Comparison of ENCODE assay signal across 13 cellular contexts in the genomic region with DNA sequence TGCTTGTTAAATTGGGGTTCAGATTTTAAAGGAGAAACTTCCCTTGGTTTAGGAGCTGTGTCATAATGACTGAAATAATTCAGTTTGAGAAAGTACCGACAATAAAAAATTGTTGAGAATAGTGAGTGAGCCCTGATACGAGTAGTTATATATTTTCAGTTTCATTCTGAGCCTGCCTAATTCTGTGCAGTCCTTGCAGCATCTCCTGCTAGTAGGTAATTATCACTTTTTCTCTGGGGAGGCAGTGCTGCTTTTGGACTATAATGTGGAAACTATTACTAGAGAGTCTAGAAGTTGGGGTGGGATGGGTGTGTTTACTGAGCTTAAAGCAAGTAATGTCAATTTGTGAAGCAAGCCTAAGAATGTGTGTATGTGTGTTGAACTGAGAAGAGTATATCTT.
DNase-seq lines count a peak whose midpoint lies in the region; ATAC-seq and TF ChIP-seq lines count a peak whose summit lies in the region.
"Had no signal": no experiment of that assay in that cellular context is flagged by ENCODE, and none has a peak within 500 bp of the region (broad histone marks: within the 10 kb centered on the region; RNA-seq: fewer than 3 reads in every experiment).

No MANE protein-coding gene starts in this region.

- no peaks in the 10 kb centered on the region for H3K27me3 Mint-ChIP-seq in effector memory CD8-positive, alpha-beta T cell

- ATAC-seq in GM18505 (IDR thresholded peaks at IDR 0.05; ENCODE audit: unreplicated experiment) (peak; percentile 69), GM19351 (IDR thresholded peaks at IDR 0.05; ENCODE audit: unreplicated experiment) (peak; percentile 91), HG03108 (IDR thresholded peaks at IDR 0.05; ENCODE audit: unreplicated experiment) (peak; percentile 65), GM19324 (IDR thresholded peaks at IDR 0.05; ENCODE audit: low FRiP score, unreplicated experiment) (no peak)
- ATAC-seq in effector memory CD8-positive, alpha-beta T cell (replicated peaks) = no peak
- ATAC-seq: heart right ventricle had no signal

- peak overlapping the region in 1 of 2 donors; percentile 52 for H3K4me3 Mint-ChIP-seq in effector memory CD8-positive, alpha-beta T cell
- H3K4me3 Mint-ChIP-seq: neural progenitor cell had no signal

- H3K4me1 Mint-ChIP-seq in effector memory CD8-positive, alpha-beta T cell (ENCODE audit: low read depth in 2 of 2) = peaks cover 41 to 64% of the 10 kb centered on the region in 2 donors
- H3K4me1 Mint-ChIP-seq: neural progenitor cell had no signal

- H3K9me3 Mint-ChIP-seq in effector memory CD8-positive, alpha-beta T cell = no peaks in the 10 kb centered on the region
- H3K9me3 Mint-ChIP-seq: neural progenitor cell had no signal

- no peak for TF ChIP-seq POLR2A in GM18505 (IDR thresholded peaks at IDR 0.05; ENCODE audit: borderline replicate concordance, extremely low read depth, insufficient read depth, insufficient read length)

- no peak for DNase-seq in effector memory CD8-positive, alpha-beta T cell
- DNase-seq in DMS153 treated with DMSO at 0.1 percent for 48 hours (lab: John Stamatoyannopoulos, UW; ENCODE audit: unreplicated experiment) = no peak
- DNase-seq in DMS 273 treated with DMSO at 0.1 percent for 48 hours (lab: John Stamatoyannopoulos, UW) = no peak
- DNase-seq: activated CD4-positive, CD25-positive, alpha-beta regulatory T cell; Caco-2; heart right ventricle; IMR-90; NCI-H146 had no signal

- H3K27ac Mint-ChIP-seq in effector memory CD8-positive, alpha-beta T cell = peak overlapping the region; percentile 49 to 72
- H3K27ac Mint-ChIP-seq: neural progenitor cell had no signal

- H3K36me3 Mint-ChIP-seq in effector memory CD8-positive, alpha-beta T cell (ENCODE audit: insufficient read depth) = peaks cover 39% of the 10 kb centered on the region

Comparison
In these comparisons a context has a peak if more than half of its experiments do, and no peak if none do; other contexts are left out.
1. ATAC-seq: peak in GM18505 (single experiment), GM19351 (single experiment) and HG03108 (single experiment); none in effector memory CD8-positive, alpha-beta T cell (single experiment) and GM19324 (single experiment).